24 cellular contexts compared by ENCODE assay signal in the genomic region with DNA sequence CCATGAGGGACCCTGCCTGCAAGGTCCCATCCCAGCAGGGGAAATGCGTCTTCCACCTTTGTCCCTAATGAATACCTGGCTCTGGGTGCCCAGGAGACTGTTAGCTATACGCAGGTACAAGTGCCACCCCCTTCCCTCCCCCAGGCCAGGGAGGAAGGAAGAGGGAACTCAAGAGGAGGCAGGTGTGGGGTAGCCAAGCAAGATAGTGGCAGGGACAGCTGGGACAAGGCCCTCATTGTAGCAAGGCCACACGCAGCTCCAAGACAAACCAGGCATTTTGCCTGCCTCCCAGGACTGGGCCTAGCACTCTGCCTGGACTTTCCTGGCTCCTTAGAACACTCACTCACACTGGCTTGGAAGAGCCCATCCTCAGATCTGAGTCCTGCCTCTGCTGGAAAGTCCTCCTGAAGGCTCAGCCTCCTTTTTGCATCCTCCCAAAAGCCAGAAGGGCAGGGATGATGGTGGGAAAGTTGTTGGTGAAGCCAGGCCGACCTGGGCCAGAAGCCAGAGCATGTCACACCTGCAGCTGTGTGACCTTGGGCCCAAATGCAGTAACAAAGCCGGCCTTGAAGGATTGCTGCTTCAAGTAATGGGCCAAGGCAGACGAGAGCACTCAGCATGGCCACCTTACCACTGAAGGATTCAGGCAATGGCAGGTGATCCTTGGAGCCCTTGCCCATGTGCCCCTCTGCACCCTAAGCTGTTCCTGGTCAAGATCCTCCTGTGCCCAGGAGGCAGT. TPM values are rescaled to one million over a fixed set of nuclear protein-coding genes. Genes with fewer than 3 reads are reported as not detected.
DNase-seq lines count a peak whose midpoint lies in the region; FAIRE-seq and TF ChIP-seq lines count a peak whose summit lies in the region.
"Had no signal": no experiment of that assay in that cellular context is flagged by ENCODE, and none has a peak within 500 bp of the region (broad histone marks: within the 10 kb centered on the region; RNA-seq: fewer than 3 reads in every experiment).

No MANE protein-coding gene starts in this region.

- 55 to 83% methylated on average over 6 of the region's 6 CpGs for WGBS in sigmoid colon, 2 donors

- H3K9me3 ChIP-seq in kidney (ENCODE audit: control insufficient read depth in 1 of 2, low read length in 2 of 2) (no peaks in the 10 kb centered on the region), sigmoid colon (no peaks in the 10 kb centered on the region)
- H3K9me3 ChIP-seq: mucosa of descending colon had no signal

- no peak overlapping the region for H3K4me3 Mint-ChIP-seq in activated naive CD4-positive, alpha-beta T cell treated with anti-CD3 and anti-CD28 coated beads for 36 hours
- no peak overlapping the region for H3K4me3 Mint-ChIP-seq in activated naive CD4-positive, alpha-beta T cell treated with anti-CD3 and anti-CD28 coated beads, Interleukin-2, amount 10 ng/mL, durations not matched to agents 7 days and 5 days
- H3K4me3 Mint-ChIP-seq: activated CD4-positive, alpha-beta memory T cell treated with anti-CD3 and anti-CD28 coated beads, Interleukin-2, amount 10 ng/mL, durations not matched to agents 7 days and 5 days; activated naive CD8-positive, alpha-beta T cell treated with anti-CD3 and anti-CD28 coated beads, Interleukin-2, amount 10 ng/mL, durations not matched to agents 7 days and 5 days; CD4-positive, alpha-beta T cell; stimulated activated naive CD8-positive, alpha-beta T cell treated with anti-CD3 and anti-CD28 coated beads, Interleukin-15, amount 100 ng/mL, for 72 hours; T-helper 2 cell treated with Interferon-gamma antibody and Interleukin-4, amounts not matched to agents 5 μg/mL and 100 μg/mL, for 36 hours had no signal

- TF ChIP-seq CTCF in kidney (IDR thresholded peaks at IDR 0.05; ENCODE audit: borderline replicate concordance, extremely low read depth, insufficient read depth) (no peak), sigmoid colon (IDR thresholded peaks at IDR 0.05) (no peak)

- no peak for DNase-seq in activated naive CD4-positive, alpha-beta T cell treated with anti-CD3 and anti-CD28 coated beads for 36 hours
- no peak for DNase-seq in activated naive CD4-positive, alpha-beta T cell treated with anti-CD3 and anti-CD28 coated beads, Interleukin-2, amount 10 ng/mL, durations not matched to agents 7 days and 5 days
- DNase-seq in NCI-H345 (lab: John Stamatoyannopoulos, UW) (peak; percentile 70), kidney (peak; percentile 7), sigmoid colon (peak; percentile 42), T1000 (lab: John Stamatoyannopoulos, UW) (no peak), iPS-NIHi11 (ENCODE audit: low spot score) (no peak), C1 segment of cervical spinal cord (lab: John Stamatoyannopoulos, UW) (no peak)
- DNase-seq: activated CD4-positive, alpha-beta memory T cell treated with anti-CD3 and anti-CD28 coated beads, Interleukin-2, amount 10 ng/mL, durations not matched to agents 7 days and 5 days; activated naive CD8-positive, alpha-beta T cell treated with anti-CD3 and anti-CD28 coated beads, Interleukin-2, amount 10 ng/mL, durations not matched to agents 7 days and 5 days; AML-193; CD4-positive, alpha-beta T cell; mucosa of descending colon; NCI-H1105; NCI-H2081 treated with DMSO at 0.1 percent for 48 hours; NCI-H446 treated with DMSO at 0.1 percent for 48 hours; stimulated activated CD8-positive, alpha-beta memory T cell treated with anti-CD3 and anti-CD28 coated beads, Interleukin-4, amount 100 ng/mL, for 48 hours; stimulated activated naive CD8-positive, alpha-beta T cell treated with anti-CD3 and anti-CD28 coated beads, Interleukin-15, amount 100 ng/mL, for 72 hours had no signal

- H3K27me3 ChIP-seq in sigmoid colon, result no peaks in the 10 kb centered on the region

- H3K4me1 ChIP-seq in kidney (ENCODE audit: control insufficient read depth in 1 of 2, insufficient read depth in 1 of 2, low read depth in 1 of 2, low read length in 2 of 2) (no peaks in the 10 kb centered on the region), sigmoid colon (no peaks in the 10 kb centered on the region)

- intact Hi-C loops in activated naive CD4-positive, alpha-beta T cell treated with anti-CD3 and anti-CD28 coated beads for 36 hours (cut with micrococcal nuclease), result no loop called here
- intact Hi-C loops in kidney (cut with DNase I), result no loop called here
- intact Hi-C loops in sigmoid colon (cut with DNase I), result no loop called here

- no peak for FAIRE-seq in kidney (lab: Jason Lieb, UNC)
- FAIRE-seq: D721Med, frontal cortex, H1 had no signal

- peak overlapping the region; percentile 27 for H3K27ac Mint-ChIP-seq in activated naive CD4-positive, alpha-beta T cell treated with anti-CD3 and anti-CD28 coated beads for 36 hours
- no peak overlapping the region for H3K27ac Mint-ChIP-seq in activated naive CD4-positive, alpha-beta T cell treated with anti-CD3 and anti-CD28 coated beads, Interleukin-2, amount 10 ng/mL, durations not matched to agents 7 days and 5 days
- H3K27ac Mint-ChIP-seq: activated CD4-positive, alpha-beta memory T cell treated with anti-CD3 and anti-CD28 coated beads, Interleukin-2, amount 10 ng/mL, durations not matched to agents 7 days and 5 days; activated naive CD8-positive, alpha-beta T cell treated with anti-CD3 and anti-CD28 coated beads, Interleukin-2, amount 10 ng/mL, durations not matched to agents 7 days and 5 days; stimulated activated naive CD8-positive, alpha-beta T cell treated with anti-CD3 and anti-CD28 coated beads, Interleukin-15, amount 100 ng/mL, for 72 hours; T-helper 2 cell treated with Interferon-gamma antibody and Interleukin-4, amounts not matched to agents 5 μg/mL and 100 μg/mL, for 36 hours had no signal

- H3K36me3 ChIP-seq in kidney (ENCODE audit: control insufficient read depth in 1 of 2, insufficient read depth in 2 of 2, low read length in 2 of 2), result no peaks in the 10 kb centered on the region
- peaks cover 0 to 12% (median 0%) of the 10 kb centered on the region in 4 donors for H3K36me3 ChIP-seq in sigmoid colon

- CTCF ChIA-PET in activated naive CD4-positive, alpha-beta T cell treated with anti-CD3 and anti-CD28 coated beads for 36 hours (lab: Charles Lee), result interaction anchor here (0.6 to 1.0 kb wide), 2 partner anchors 14 to 93 kb away, joined by 3 to 4 read pairs; no protein-coding TSS in a partner anchor
- CTCF ChIA-PET in activated naive CD4-positive, alpha-beta T cell treated with anti-CD3 and anti-CD28 coated beads, Interleukin-2, amount 10 ng/mL, durations not matched to agents 7 days and 5 days (lab: Charles Lee), result no interaction called here

- no peak overlapping the region for H3K9ac ChIP-seq in kidney (ENCODE audit: low read length in 2 of 2)
- H3K9ac ChIP-seq: parathyroid adenoma had no signal

- no peak for TF ChIP-seq EP300 in sigmoid colon (IDR thresholded peaks at IDR 0.05)

- no peak for TF ChIP-seq POLR2A in sigmoid colon (IDR thresholded peaks at IDR 0.05)

- no peak overlapping the region for H3K4me3 ChIP-seq in kidney (ENCODE audit: low read length in 2 of 2)
- H3K4me3 ChIP-seq in sigmoid colon, result no peak overlapping the region
- H3K4me3 ChIP-seq: lung, mucosa of descending colon had no signal

- H3K27me3 Mint-ChIP-seq in activated naive CD4-positive, alpha-beta T cell treated with anti-CD3 and anti-CD28 coated beads for 36 hours (ENCODE audit: low read depth), result no peaks in the 10 kb centered on the region
- H3K27me3 Mint-ChIP-seq in activated naive CD4-positive, alpha-beta T cell treated with anti-CD3 and anti-CD28 coated beads, Interleukin-2, amount 10 ng/mL, durations not matched to agents 7 days and 5 days, result no peaks in the 10 kb centered on the region
- H3K27me3 Mint-ChIP-seq: activated CD4-positive, alpha-beta memory T cell treated with anti-CD3 and anti-CD28 coated beads, Interleukin-2, amount 10 ng/mL, durations not matched to agents 7 days and 5 days; activated naive CD8-positive, alpha-beta T cell treated with anti-CD3 and anti-CD28 coated beads, Interleukin-2, amount 10 ng/mL, durations not matched to agents 7 days and 5 days; CD4-positive, alpha-beta T cell; stimulated activated naive CD8-positive, alpha-beta T cell treated with anti-CD3 and anti-CD28 coated beads, Interleukin-15, amount 100 ng/mL, for 72 hours had no signal

- H3K9me3 Mint-ChIP-seq in activated naive CD4-positive, alpha-beta T cell treated with anti-CD3 and anti-CD28 coated beads for 36 hours, result no peaks in the 10 kb centered on the region
- no peaks in the 10 kb centered on the region for H3K9me3 Mint-ChIP-seq in activated naive CD4-positive, alpha-beta T cell treated with anti-CD3 and anti-CD28 coated beads, Interleukin-2, amount 10 ng/mL, durations not matched to agents 7 days and 5 days
- H3K9me3 Mint-ChIP-seq: activated CD4-positive, alpha-beta memory T cell treated with anti-CD3 and anti-CD28 coated beads, Interleukin-2, amount 10 ng/mL, durations not matched to agents 7 days and 5 days; activated naive CD8-positive, alpha-beta T cell treated with anti-CD3 and anti-CD28 coated beads, Interleukin-2, amount 10 ng/mL, durations not matched to agents 7 days and 5 days; CD4-positive, alpha-beta T cell; stimulated activated naive CD8-positive, alpha-beta T cell treated with anti-CD3 and anti-CD28 coated beads, Interleukin-15, amount 100 ng/mL, for 72 hours; T-helper 2 cell treated with Interferon-gamma antibody and Interleukin-4, amounts not matched to agents 5 μg/mL and 100 μg/mL, for 36 hours had no signal

- H3K36me3 Mint-ChIP-seq in activated naive CD4-positive, alpha-beta T cell treated with anti-CD3 and anti-CD28 coated beads for 36 hours (ENCODE audit: low read depth), result peaks cover 3% of the 10 kb centered on the region
- H3K36me3 Mint-ChIP-seq in activated naive CD4-positive, alpha-beta T cell treated with anti-CD3 and anti-CD28 coated beads, Interleukin-2, amount 10 ng/mL, durations not matched to agents 7 days and 5 days, result peaks cover under 1% of the 10 kb centered on the region

- H3K27ac ChIP-seq in kidney (ENCODE audit: low read depth in 2 of 2, low read length in 2 of 2) (no peak overlapping the region), sigmoid colon (no peak overlapping the region)
- H3K27ac ChIP-seq: parathyroid adenoma had no signal

- H3K4me1 Mint-ChIP-seq in activated naive CD4-positive, alpha-beta T cell treated with anti-CD3 and anti-CD28 coated beads for 36 hours (ENCODE audit: low read depth), result peaks cover 33% of the 10 kb centered on the region
- peaks cover 14% of the 10 kb centered on the region for H3K4me1 Mint-ChIP-seq in activated naive CD4-positive, alpha-beta T cell treated with anti-CD3 and anti-CD28 coated beads, Interleukin-2, amount 10 ng/mL, durations not matched to agents 7 days and 5 days
- H3K4me1 Mint-ChIP-seq: activated CD4-positive, alpha-beta memory T cell treated with anti-CD3 and anti-CD28 coated beads, Interleukin-2, amount 10 ng/mL, durations not matched to agents 7 days and 5 days had no signal

RNA-seq across cellular contexts. Expression of gene SNPH, which starts 27.7 kb away (rescaled TPM):
- total RNA-seq in activated naive CD4-positive, alpha-beta T cell treated with anti-CD3 and anti-CD28 coated beads for 36 hours, result 1 to 10 TPM; 6.7 to 7.3 TPM
- total RNA-seq in kidney (3.1 TPM), sigmoid colon (10 to 100 TPM in 1 of 4 donors, 1 to 10 TPM in 3; 6.4 to 21.0 (median 8.9) TPM)
- polyA plus RNA-seq in kidney (ENCODE audit: insufficient read depth, low read depth, low replicate concordance) (3.1 TPM), sigmoid colon (1 to 10 TPM in 1 of 3 donors, under 1 TPM in 2; under 0.01 to 4.4 (median 0.23) TPM)

RNA-seq across cellular contexts. Expression of gene SDCBP2, which starts 35.1 kb away (rescaled TPM):
- 1 to 10 TPM; 5.5 to 5.8 TPM for total RNA-seq in activated naive CD4-positive, alpha-beta T cell treated with anti-CD3 and anti-CD28 coated beads for 36 hours
- total RNA-seq in kidney (18.3 TPM), sigmoid colon (1 to 10 TPM; 1.1 to 3.6 (median 1.9) TPM)
- polyA plus RNA-seq in kidney (ENCODE audit: insufficient read depth, low read depth, low replicate concordance) (10.3 TPM), sigmoid colon (100 to 1,000 TPM; 229 to 724 (median 339) TPM)

Comparison
In these comparisons a context has a peak if more than half of its experiments do, and no peak if none do; other contexts are left out.
1. DNase-seq: peak in NCI-H345 (single experiment), kidney (single experiment) and sigmoid colon (single experiment); none in activated naive CD4-positive, alpha-beta T cell treated with anti-CD3 and anti-CD28 coated beads for 36 hours (single experiment), activated naive CD4-positive, alpha-beta T cell treated with anti-CD3 and anti-CD28 coated beads, Interleukin-2, amount 10 ng/mL, durations not matched to agents 7 days and 5 days (single experiment), T1000 (single experiment), iPS-NIHi11 (single experiment) and C1 segment of cervical spinal cord (0 of 14).